1 cellular context compared by ENCODE assay signal in the genomic region with DNA sequence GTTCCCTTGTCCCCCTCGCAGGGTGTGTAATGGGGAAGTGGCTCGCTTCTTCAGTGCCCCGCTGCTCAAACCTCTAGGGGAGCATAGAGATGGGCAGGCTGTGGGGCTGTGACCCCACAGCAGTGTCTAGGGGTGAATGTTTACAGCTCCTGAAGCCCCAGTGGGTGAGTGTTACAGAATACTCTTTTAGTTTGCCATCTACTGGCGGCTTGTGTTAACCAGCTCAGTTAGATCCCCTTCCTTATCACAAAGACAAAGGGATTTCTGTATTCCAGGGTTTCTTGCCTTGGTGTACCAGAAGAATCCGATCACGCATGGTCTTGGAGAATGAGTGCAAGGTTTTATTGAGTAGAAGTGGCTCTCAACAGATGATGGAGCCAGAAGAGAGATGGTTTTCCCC.
TF ChIP-seq lines count a peak whose summit lies in the region.

No MANE protein-coding gene starts in this region.

TF ChIP-seq in SK-N-SH treated with all-trans-retinoic acid at 6 μM for 48 hours, 23 proteins besides CTCF, POLR2A, EP300 and RAD21 (continued from another document):
- no peak for TF ChIP-seq TSHZ2 (CRISPR knock-in tag; IDR thresholded peaks at IDR 0.05)
- TF ChIP-seq RARB (CRISPR knock-in tag; IDR thresholded peaks at IDR 0.05), result no peak
